ENCODE assay signal across 11 cellular contexts in the genomic region with DNA sequence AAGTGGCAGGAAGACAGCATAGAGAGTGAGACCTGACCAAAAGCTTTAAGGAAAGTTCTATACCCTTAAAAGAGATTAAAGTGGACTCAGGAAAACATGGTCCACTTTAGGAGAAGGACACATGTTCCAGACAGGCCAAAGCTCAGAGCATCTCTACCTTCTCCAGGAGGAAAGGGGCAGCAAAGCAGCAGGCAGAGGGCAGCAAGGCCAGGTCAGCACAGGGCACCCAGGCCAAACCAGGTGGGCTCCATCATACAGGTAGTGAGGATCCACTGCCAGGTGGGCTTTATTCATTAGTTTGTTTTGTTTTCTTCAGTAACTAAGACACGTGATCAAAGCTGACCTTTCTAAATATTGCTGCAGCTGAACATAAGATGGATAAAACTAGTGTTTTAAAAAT. TPM values are rescaled to one million over a fixed set of nuclear protein-coding genes. Genes with fewer than 3 reads are reported as not detected.
A peak's percentile ranks its signal among the peaks of the same experiment; 100 is the strongest.
DNase-seq lines count a peak whose midpoint lies in the region; TF ChIP-seq lines count a peak whose summit lies in the region.
"Not testable (repeated sequence)": the region's sequence is repeated elsewhere in the genome, so short reads cannot be mapped to it uniquely, and the experiment has no call there.
"Had no signal": no experiment of that assay in that cellular context is flagged by ENCODE, and none has a peak within 500 bp of the region (broad histone marks: within the 10 kb centered on the region; RNA-seq: fewer than 3 reads in every experiment).

No MANE protein-coding gene starts in this region.

- H3K27me3 Mint-ChIP-seq in chondrocyte (ENCODE audit: low read depth), result not testable (repeated sequence)

- DNase-seq in chondrocyte (ENCODE audit: low spot score), result peak; percentile 79

- not testable (repeated sequence) for H3K4me1 Mint-ChIP-seq in chondrocyte (ENCODE audit: low read depth)

- TF ChIP-seq CTCF in chondrocyte (IDR thresholded peaks at IDR 0.05), result not testable (repeated sequence)

- not testable (repeated sequence) for H3K27ac Mint-ChIP-seq in chondrocyte (ENCODE audit: unreplicated experiment)

- H3K4me3 Mint-ChIP-seq in chondrocyte (ENCODE audit: unreplicated experiment), result not testable (repeated sequence)

- H3K36me3 Mint-ChIP-seq in chondrocyte (ENCODE audit: low read depth), result not testable (repeated sequence)

- peaks cover 16% of the 10 kb centered on the region for H3K9me3 Mint-ChIP-seq in chondrocyte (ENCODE audit: low read depth)

RNA-seq across cellular contexts. Expression of gene FRG2C, which starts 19.8 kb away (rescaled TPM):
- total RNA-seq in chondrocyte, result not detected in 3 replicates
- total RNA-seq: A172; A673; B cell; Caco-2; Calu3; CD4-positive, alpha-beta memory T cell; CD4-positive, alpha-beta T cell; CD4-positive, CD25-positive, alpha-beta regulatory T cell; CD8-positive, alpha-beta memory T cell; CD8-positive, alpha-beta T cell had no signal
